Comparison of ENCODE assay signal across 10 cellular contexts in genomic region chr6:45548657-45549515, GRCh38.
A peak's percentile ranks its signal among the peaks of the same experiment; 100 is the strongest.
DNase-seq lines count a peak whose midpoint lies in the region; ATAC-seq lines count a peak whose summit lies in the region.
"Had no signal": no experiment of that assay in that cellular context is flagged by ENCODE, and none has a peak within 500 bp of the region (broad histone marks: within the 10 kb centered on the region; RNA-seq: fewer than 3 reads in every experiment).

No MANE protein-coding gene starts in this region.

- H3K27me3 Mint-ChIP-seq in memory B cell, result peaks cover 7% of the 10 kb centered on the region

- peak overlapping the region; percentile 62 for H3K27ac Mint-ChIP-seq in memory B cell
- H3K27ac Mint-ChIP-seq: endodermal cell had no signal

- H3K9me3 Mint-ChIP-seq in memory B cell, result no peaks in the 10 kb centered on the region
- H3K9me3 Mint-ChIP-seq: endodermal cell had no signal

- ATAC-seq in GM18909 (IDR thresholded peaks at IDR 0.05; ENCODE audit: poor library complexity, unreplicated experiment), result peak; percentile 97
- peak; percentile 97 for ATAC-seq in GM21825 (IDR thresholded peaks at IDR 0.05; ENCODE audit: unreplicated experiment)
- ATAC-seq in HG03521 (IDR thresholded peaks at IDR 0.05; ENCODE audit: unreplicated experiment), result peak; percentile 88
- ATAC-seq in memory B cell (ENCODE audit: low read depth), result peak; percentile 99
- ATAC-seq: left ventricle myocardium superior had no signal

- H3K4me3 Mint-ChIP-seq in memory B cell, result no peak overlapping the region
- H3K4me3 Mint-ChIP-seq: endodermal cell had no signal

- peak in 1 of 2 donors; percentile 48 for DNase-seq in memory B cell (ENCODE audit: low spot score in 2 of 2)
- DNase-seq in activated CD4-positive, alpha-beta T cell treated with anti-CD3 and anti-CD28 coated beads for 48 hours, result no peak
- no peak for DNase-seq in NCI-H187 treated with DMSO at 0.1 percent for 48 hours (lab: John Stamatoyannopoulos, UW)
- DNase-seq in activated CD8-positive, alpha-beta memory T cell treated with anti-CD3 and anti-CD28 coated beads, Interleukin-2, amount 50 U/mL, for 48 hours, result no peak
- DNase-seq in activated gamma-delta T cell treated with Interleukin-2 at 50 U/mL for 16 hours, result no peak
- DNase-seq: endodermal cell, left ventricle myocardium superior had no signal

- peaks cover 15% of the 10 kb centered on the region for H3K4me1 Mint-ChIP-seq in memory B cell

- no peaks in the 10 kb centered on the region for H3K36me3 Mint-ChIP-seq in memory B cell
